20 cellular contexts compared by ENCODE assay signal in genomic region chr16:87346517-87347060, GRCh38.
"Had no signal": no experiment of that assay in that cellular context is flagged by ENCODE, and none has a peak within 500 bp of the region (broad histone marks: within the 10 kb centered on the region; RNA-seq: fewer than 3 reads in every experiment).

No MANE protein-coding gene starts in this region.

- H3K4me3 ChIP-seq: coronary artery, left lung, lung, testis, vagina had no signal

- H3K27me3 Mint-ChIP-seq: activated CD4-positive, alpha-beta T cell treated with anti-CD3 and anti-CD28 coated beads, Interleukin-2, amount 10 ng/mL, durations not matched to agents 24 days and 14 days; activated naive CD4-positive, alpha-beta T cell treated with anti-CD3 and anti-CD28 coated beads, Interleukin-2, amount 50 U/mL, for 24 hours; naive B cell; progenitor cell of endocrine pancreas; type B pancreatic cell had no signal

- ATAC-seq: activated CD8-positive, alpha-beta T cell treated with anti-CD3 and anti-CD28 coated beads, Interleukin-2, amount 10 ng/mL, durations not matched to agents 7 days and 5 days; left lung had no signal

- DNase-seq: activated CD4-positive, alpha-beta T cell treated with anti-CD3 and anti-CD28 coated beads, Interleukin-2, amount 10 ng/mL, durations not matched to agents 24 days and 14 days; activated CD8-positive, alpha-beta T cell treated with anti-CD3 and anti-CD28 coated beads, Interleukin-2, amount 10 ng/mL, durations not matched to agents 7 days and 5 days; activated gamma-delta T cell; amygdala; cerebellar nuclear complex; kidney; naive B cell; retina; stimulated activated CD4-positive, alpha-beta T cell treated with anti-CD3 and anti-CD28 coated beads, Interleukin-2, amount 100 ng/mL, for 48 hours; stimulated activated CD8-positive, alpha-beta memory T cell treated with anti-CD3 and anti-CD28 coated beads, Interleukin-4, amount 100 ng/mL, for 48 hours; stimulated activated naive CD4-positive, alpha-beta T cell; testis had no signal

- H3K4me3 Mint-ChIP-seq: activated CD4-positive, alpha-beta T cell treated with anti-CD3 and anti-CD28 coated beads, Interleukin-2, amount 10 ng/mL, durations not matched to agents 24 days and 14 days; activated CD8-positive, alpha-beta T cell treated with anti-CD3 and anti-CD28 coated beads, Interleukin-2, amount 10 ng/mL, durations not matched to agents 7 days and 5 days; activated naive CD4-positive, alpha-beta T cell treated with anti-CD3 and anti-CD28 coated beads, Interleukin-2, amount 50 U/mL, for 24 hours; activated T-helper 1 cell treated with anti-CD3 and anti-CD28 coated beads, Interleukin-12 subunit alpha, Interleukin-12 subunit beta, Interleukin-2, Interleukin-4 antibody, amounts not matched to agents 30 ng/mL and 10 ng/mL and 1 ng/mL, durations not matched to agents 14 hours and 24 hours and 36 hours; naive B cell; type B pancreatic cell had no signal

- H3K9me3 Mint-ChIP-seq: activated CD4-positive, alpha-beta T cell treated with anti-CD3 and anti-CD28 coated beads, Interleukin-2, amount 10 ng/mL, durations not matched to agents 24 days and 14 days; activated naive CD4-positive, alpha-beta T cell treated with anti-CD3 and anti-CD28 coated beads, Interleukin-2, amount 50 U/mL, for 24 hours; activated T-helper 1 cell treated with anti-CD3 and anti-CD28 coated beads, Interleukin-12 subunit alpha, Interleukin-12 subunit beta, Interleukin-2, Interleukin-4 antibody, amounts not matched to agents 30 ng/mL and 10 ng/mL and 1 ng/mL, durations not matched to agents 14 hours and 24 hours and 36 hours; naive B cell; type B pancreatic cell had no signal

- H3K9me3 ChIP-seq: left lung, testis, vagina had no signal

- H3K4me1 ChIP-seq: testis had no signal

- H3K27ac ChIP-seq: coronary artery, left lung, testis had no signal

- H3K27me3 ChIP-seq: left lung, testis, vagina had no signal

- H3K27ac Mint-ChIP-seq: type B pancreatic cell had no signal
